Comparison of ENCODE assay signal across 1 cellular context in the genomic region with DNA sequence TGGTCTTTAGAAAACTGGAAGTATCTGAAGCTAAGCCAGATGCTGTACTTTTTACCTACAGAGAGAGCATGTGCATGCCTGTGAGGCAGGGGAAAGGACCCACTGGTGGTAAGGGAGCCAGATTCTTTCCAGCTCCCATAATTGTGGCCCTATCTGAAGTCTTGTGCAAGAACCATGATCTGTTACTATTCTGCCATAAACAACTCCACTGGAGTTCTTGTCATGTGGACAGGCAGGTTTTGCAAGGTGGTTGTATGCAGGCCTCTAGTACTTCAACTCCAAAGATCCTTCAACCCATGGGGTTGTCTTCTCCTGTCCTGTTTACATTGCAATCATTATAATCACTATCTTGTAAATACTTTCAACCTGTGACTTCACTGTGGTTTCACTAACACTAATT.
TF ChIP-seq lines count a peak whose summit lies in the region.

No MANE protein-coding gene starts in this region.

TF ChIP-seq in SK-N-SH, 30 proteins besides CTCF, POLR2A, EP300 and RAD21:
- no peak for TF ChIP-seq MXI1 (IDR thresholded peaks at IDR 0.05; ENCODE audit: low read depth, low read length)
- TF ChIP-seq NRF1 (IDR thresholded peaks at IDR 0.05; ENCODE audit: low read depth, low read length): no peak
- no peak for TF ChIP-seq USF1 (IDR thresholded peaks at IDR 0.05; ENCODE audit: borderline replicate concordance, low read depth)
- TF ChIP-seq, protein P1, sequence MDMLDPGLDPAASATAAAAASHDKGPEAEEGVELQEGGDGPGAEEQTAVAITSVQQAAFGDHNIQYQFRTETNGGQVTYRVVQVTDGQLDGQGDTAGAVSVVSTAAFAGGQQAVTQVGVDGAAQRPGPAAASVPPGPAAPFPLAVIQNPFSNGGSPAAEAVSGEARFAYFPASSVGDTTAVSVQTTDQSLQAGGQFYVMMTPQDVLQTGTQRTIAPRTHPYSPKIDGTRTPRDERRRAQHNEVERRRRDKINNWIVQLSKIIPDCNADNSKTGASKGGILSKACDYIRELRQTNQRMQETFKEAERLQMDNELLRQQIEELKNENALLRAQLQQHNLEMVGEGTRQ (IDR thresholded peaks at IDR 0.05; ENCODE audit: borderline replicate concordance, low read depth, low read length): no peak
- TF ChIP-seq CHD2 (IDR thresholded peaks at IDR 0.05; ENCODE audit: low read length, partially characterized antibody): no peak
- no peak for TF ChIP-seq EZH2phosphoT487 (IDR thresholded peaks at IDR 0.05; ENCODE audit: borderline replicate concordance, low read depth)
- no peak for TF ChIP-seq GABPA (IDR thresholded peaks at IDR 0.05; ENCODE audit: low read depth)
- no peak for TF ChIP-seq JUND (IDR thresholded peaks at IDR 0.05)
- TF ChIP-seq TAF1 (IDR thresholded peaks at IDR 0.05; ENCODE audit: borderline replicate concordance, low read depth, low read length): no peak
- no peak for TF ChIP-seq PBX3 (IDR thresholded peaks at IDR 0.05)
- no peak for TF ChIP-seq ZBTB33 (IDR thresholded peaks at IDR 0.05; ENCODE audit: borderline replicate concordance, low read depth)
- no peak for TF ChIP-seq GATA2 (CRISPR knock-in tag; IDR thresholded peaks at IDR 0.05)
- no peak for TF ChIP-seq MAX (IDR thresholded peaks at IDR 0.05; ENCODE audit: low read depth)
- no peak for TF ChIP-seq ELF1 (IDR thresholded peaks at IDR 0.05)
